In genomic region chr3:27714101-27714526, GRCh38 we compare ENCODE assay signal across 10 cellular contexts. TPM values are rescaled to one million over a fixed set of nuclear protein-coding genes. Genes with fewer than 3 reads are reported as not detected.
A peak's percentile ranks its signal among the peaks of the same experiment; 100 is the strongest.
DNase-seq lines count a peak whose midpoint lies in the region; ATAC-seq and TF ChIP-seq lines count a peak whose summit lies in the region.
"Had no signal": no experiment of that assay in that cellular context is flagged by ENCODE, and none has a peak within 500 bp of the region (broad histone marks: within the 10 kb centered on the region; RNA-seq: fewer than 3 reads in every experiment).

No MANE protein-coding gene starts in this region.

- no peak for ATAC-seq in activated CD8-positive, alpha-beta memory T cell treated with anti-CD3 and anti-CD28 coated beads, Interleukin-2, amount 10 ng/mL, durations not matched to agents 7 days and 5 days
- no peak for ATAC-seq in activated T-helper 17 cell treated with anti-CD3 and anti-CD28 coated beads, Interleukin-2, amount 50 U/mL, for 72 hours (replicated peaks)
- ATAC-seq in right lobe of liver (no peak), HG03175 (IDR thresholded peaks at IDR 0.05; ENCODE audit: unreplicated experiment) (no peak), HG03378 (IDR thresholded peaks at IDR 0.05; ENCODE audit: unreplicated experiment) (no peak)

- peaks cover 34% of the 10 kb centered on the region for H3K4me1 Mint-ChIP-seq in activated CD8-positive, alpha-beta memory T cell treated with anti-CD3 and anti-CD28 coated beads, Interleukin-2, amount 10 ng/mL, durations not matched to agents 7 days and 5 days
- H3K4me1 Mint-ChIP-seq in activated T-helper 17 cell treated with anti-CD3 and anti-CD28 coated beads, Interleukin-2, amount 50 U/mL, for 72 hours, result peaks cover 19% of the 10 kb centered on the region

- H3K27me3 Mint-ChIP-seq in activated CD8-positive, alpha-beta memory T cell treated with anti-CD3 and anti-CD28 coated beads, Interleukin-2, amount 10 ng/mL, durations not matched to agents 7 days and 5 days, result peaks cover 40% of the 10 kb centered on the region
- H3K27me3 Mint-ChIP-seq in activated T-helper 17 cell treated with anti-CD3 and anti-CD28 coated beads, Interleukin-2, amount 50 U/mL, for 72 hours, result peaks cover 43% of the 10 kb centered on the region

- CTCF ChIA-PET in activated CD8-positive, alpha-beta memory T cell treated with anti-CD3 and anti-CD28 coated beads, Interleukin-2, amount 10 ng/mL, durations not matched to agents 7 days and 5 days (lab: Charles Lee), result interaction anchor here (0.9 to 9.6 kb wide), 9 partner anchors 14 to 623 kb away, joined by 3 to 82 read pairs (median 20); no protein-coding TSS in a partner anchor

- H3K9me3 Mint-ChIP-seq in activated CD8-positive, alpha-beta memory T cell treated with anti-CD3 and anti-CD28 coated beads, Interleukin-2, amount 10 ng/mL, durations not matched to agents 7 days and 5 days (ENCODE audit: low read depth), result no peaks in the 10 kb centered on the region
- H3K9me3 Mint-ChIP-seq in activated T-helper 17 cell treated with anti-CD3 and anti-CD28 coated beads, Interleukin-2, amount 50 U/mL, for 72 hours, result no peaks in the 10 kb centered on the region

- no peak for DNase-seq in activated CD8-positive, alpha-beta memory T cell treated with anti-CD3 and anti-CD28 coated beads, Interleukin-2, amount 10 ng/mL, durations not matched to agents 7 days and 5 days
- DNase-seq in activated CD8-positive, alpha-beta memory T cell treated with anti-CD3 and anti-CD28 coated beads, Interleukin-2, amount 50 U/mL, for 48 hours, result no peak
- DNase-seq in right lobe of liver, result no peak
- DNase-seq in cerebellum (ENCODE audit: low spot score), result no peak
- DNase-seq: activated naive CD4-positive, alpha-beta T cell treated with anti-CD3 and anti-CD28 coated beads, Interleukin-2, amount 50 U/mL, for 16 hours; stimulated activated CD4-positive, alpha-beta T cell treated with anti-CD3 and anti-CD28 coated beads, Interleukin-4, amount 100 ng/mL, for 1 hour had no signal

- H3K36me3 ChIP-seq in right lobe of liver, result no peaks in the 10 kb centered on the region
- no peaks in the 10 kb centered on the region for H3K36me3 ChIP-seq in subcutaneous abdominal adipose tissue (ENCODE audit: control insufficient read depth in 5 of 5, insufficient read depth in 5 of 5, low read length in 5 of 5)

- H3K27ac ChIP-seq in right lobe of liver (peak overlapping the region in 1 of 3 donors; percentile 33), subcutaneous abdominal adipose tissue (ENCODE audit: low read depth, low read length) (no peak overlapping the region)

- peak overlapping the region in 1 of 5 donors; percentile 39 for H3K9ac ChIP-seq in subcutaneous abdominal adipose tissue (ENCODE audit: low read length in 5 of 5)

- H3K9me3 ChIP-seq in right lobe of liver (no peaks in the 10 kb centered on the region), subcutaneous abdominal adipose tissue (ENCODE audit: control insufficient read depth in 5 of 5, low read length in 5 of 5) (no peaks in the 10 kb centered on the region)

- intact Hi-C loops in right lobe of liver (cut with DNase I), result loop anchor here in 1 of 2 donors (10.0 kb wide), 1 partner anchor 611 kb away; no protein-coding TSS in a partner anchor

- peaks cover 0 to 29% (median 0%) of the 10 kb centered on the region in 4 donors for H3K4me1 ChIP-seq in right lobe of liver
- H3K4me1 ChIP-seq in subcutaneous abdominal adipose tissue (ENCODE audit: control insufficient read depth in 5 of 5, insufficient read depth in 5 of 5, low read length in 5 of 5), result peaks cover 0 to 34% (median 33%) of the 10 kb centered on the region in 5 donors

- no peak for TF ChIP-seq POLR2A in right lobe of liver (IDR thresholded peaks at IDR 0.05)

- WGBS in right lobe of liver (ENCODE audit: insufficient coverage, low coverage, low lambda C conversion rate, missing lambda C conversion rate), result 3% methylated on average over 13 of the region's 13 CpGs

- peak overlapping the region; percentile 86 for H3K4me3 Mint-ChIP-seq in activated CD8-positive, alpha-beta memory T cell treated with anti-CD3 and anti-CD28 coated beads, Interleukin-2, amount 10 ng/mL, durations not matched to agents 7 days and 5 days
- peak overlapping the region; percentile 99 for H3K4me3 Mint-ChIP-seq in activated T-helper 17 cell treated with anti-CD3 and anti-CD28 coated beads, Interleukin-2, amount 50 U/mL, for 72 hours

- no peak for TF ChIP-seq CTCF in right lobe of liver (IDR thresholded peaks at IDR 0.05)

- peak overlapping the region in 2 of 3 donors; percentile 30 to 53 for H3K4me3 ChIP-seq in right lobe of liver
- peak overlapping the region in 4 of 5 donors; percentile 84 to 97 (median 87) for H3K4me3 ChIP-seq in subcutaneous abdominal adipose tissue (ENCODE audit: low read depth in 1 of 5, low read length in 5 of 5)

- H3K36me3 Mint-ChIP-seq in activated CD8-positive, alpha-beta memory T cell treated with anti-CD3 and anti-CD28 coated beads, Interleukin-2, amount 10 ng/mL, durations not matched to agents 7 days and 5 days, result peaks cover 20% of the 10 kb centered on the region
- peaks cover 9% of the 10 kb centered on the region for H3K36me3 Mint-ChIP-seq in activated T-helper 17 cell treated with anti-CD3 and anti-CD28 coated beads, Interleukin-2, amount 50 U/mL, for 72 hours (ENCODE audit: low read depth)

- H3K27ac Mint-ChIP-seq in activated CD8-positive, alpha-beta memory T cell treated with anti-CD3 and anti-CD28 coated beads, Interleukin-2, amount 10 ng/mL, durations not matched to agents 7 days and 5 days, result peak overlapping the region; percentile 90
- H3K27ac Mint-ChIP-seq in activated T-helper 17 cell treated with anti-CD3 and anti-CD28 coated beads, Interleukin-2, amount 50 U/mL, for 72 hours, result no peak overlapping the region

- H3K27me3 ChIP-seq in right lobe of liver (peaks cover 0 to 24% of the 10 kb centered on the region in 2 donors), subcutaneous abdominal adipose tissue (ENCODE audit: control insufficient read depth in 5 of 5, insufficient read depth in 4 of 5, low read length in 5 of 5) (peaks cover 14 to 32% (median 28%) of the 10 kb centered on the region in 5 donors)

RNA-seq across cellular contexts. Expression of gene EOMES, which starts 8.0 kb away (rescaled TPM):
- total RNA-seq in activated CD8-positive, alpha-beta memory T cell treated with anti-CD3 and anti-CD28 coated beads, Interleukin-2, amount 10 ng/mL, durations not matched to agents 7 days and 5 days, result 10 to 100 TPM in 1 of 2 experiments, 1 to 10 TPM in 1; 7.3 to 12.5 TPM
- total RNA-seq in activated T-helper 17 cell treated with anti-CD3 and anti-CD28 coated beads, Interleukin-2, amount 50 U/mL, for 72 hours, result under 1 TPM; 0.11 to 0.32 TPM
- total RNA-seq in right lobe of liver (1 to 10 TPM in 1 of 6 experiments, under 1 TPM in 5; 0.11 to 1.0 (median 0.33) TPM), cerebellum (55.9 TPM)

Comparison
In these comparisons a context has a peak if more than half of its experiments do, and no peak if none do; other contexts are left out.
1. RNA of gene EOMES, which starts 8.0 kb away (total RNA-seq): 55.9 TPM in cerebellum (single experiment) and 7.3 to 12.5 TPM in activated CD8-positive, alpha-beta memory T cell treated with anti-CD3 and anti-CD28 coated beads, Interleukin-2, amount 10 ng/mL, durations not matched to agents 7 days and 5 days; 0.11 to 1.0 TPM in right lobe of liver and 0.11 to 0.32 TPM in activated T-helper 17 cell treated with anti-CD3 and anti-CD28 coated beads, Interleukin-2, amount 50 U/mL, for 72 hours; every median in the first group is over 4 times any median in the second.